10 cellular contexts compared by ENCODE assay signal in genomic region chr3:52128118-52128683, GRCh38. TPM values are rescaled to one million over a fixed set of nuclear protein-coding genes. Genes with fewer than 3 reads are reported as not detected.
A peak's percentile ranks its signal among the peaks of the same experiment; 100 is the strongest.
DNase-seq lines count a peak whose midpoint lies in the region; TF ChIP-seq lines count a peak whose summit lies in the region.
"Had no signal": no experiment of that assay in that cellular context is flagged by ENCODE, and none has a peak within 500 bp of the region (broad histone marks: within the 10 kb centered on the region; RNA-seq: fewer than 3 reads in every experiment).

No MANE protein-coding gene starts in this region.

- H2BK5ac ChIP-seq in H9 (ENCODE audit: insufficient read length, low read length): no peak overlapping the region

- H3K4me3 Mint-ChIP-seq in H9: no peak overlapping the region

- no peaks in the 10 kb centered on the region for H3K79me1 ChIP-seq in H9 (ENCODE audit: insufficient read depth, low read depth, low read length, poor library complexity, severe bottlenecking)

- no peak overlapping the region for H2BK20ac ChIP-seq in H9 (ENCODE audit: low read depth, low read length, poor library complexity, severe bottlenecking)

- no peak overlapping the region for H3K56ac ChIP-seq in H9 (ENCODE audit: insufficient read length, low read depth, low read length)

- no peak overlapping the region for H3K9ac ChIP-seq in H9 (ENCODE audit: extremely low read depth, insufficient read length, low read length)

- no peak overlapping the region for H3K4ac ChIP-seq in H9 (ENCODE audit: low read depth, low read length)

- H4K20me1 ChIP-seq in H9 (ENCODE audit: control insufficient read depth, insufficient read depth, insufficient read length) (no peaks in the 10 kb centered on the region), osteoblast (ENCODE audit: insufficient read depth, low read length) (peaks cover 2% of the 10 kb centered on the region)

- no peak overlapping the region for H2BK120ac ChIP-seq in H9 (ENCODE audit: low read depth, low read length, poor library complexity, severe bottlenecking)

- no peak for TF ChIP-seq POLR2A in sigmoid colon (IDR thresholded peaks at IDR 0.05)

- no peak overlapping the region for H3K23ac ChIP-seq in H9 (ENCODE audit: insufficient read length, low read depth, low read length)

- H4K8ac ChIP-seq in H9 (replicated peaks; ENCODE audit: insufficient read length, low read depth, low read length): no peak overlapping the region

- H4K91ac ChIP-seq in H9 (ENCODE audit: insufficient read length, low read depth, low read length): no peak overlapping the region

- no CpG with 5 or more reads among the region's 7 CpGs for WGBS in H9 (ENCODE audit: extremely low coverage, insufficient read length, low lambda C conversion rate)
- 75 to 87% methylated on average over 7 of the region's 7 CpGs for WGBS in sigmoid colon, 2 donors

- H3K9me3 ChIP-seq in H9 (ENCODE audit: control insufficient read depth, low read depth, low read length) (no peaks in the 10 kb centered on the region), osteoblast (ENCODE audit: low read depth, low read length) (no peaks in the 10 kb centered on the region), tibial artery (no peaks in the 10 kb centered on the region), sigmoid colon (no peaks in the 10 kb centered on the region)

- TF ChIP-seq EP300 in sigmoid colon (IDR thresholded peaks at IDR 0.05): no peak

- DNase-seq in H9 (no peak), RKO (ENCODE audit: low spot score) (peak; percentile 45), epithelial cell of proximal tubule (ENCODE audit: low read depth) (peak; percentile 41), osteoblast (ENCODE audit: insufficient read length, low spot score, missing footprints) (peak; percentile 93), tibial artery (no peak), sigmoid colon (no peak), activated gamma-delta T cell (lab: John Stamatoyannopoulos, UW) (no peak)
- DNase-seq in activated CD4-positive, alpha-beta T cell treated with anti-CD3 and anti-CD28 coated beads, Interleukin-2, amount 50 U/mL, for 4 hours: no peak
- DNase-seq: activated CD4-positive, alpha-beta T cell treated with anti-CD3 and anti-CD28 coated beads, Interleukin-2, amount 50 U/mL, for 48 hours; NCI-H524 treated with DMSO at 0.1 percent for 48 hours had no signal

- no peak overlapping the region for H3K14ac ChIP-seq in H9 (ENCODE audit: insufficient read depth, low read length)

- H2AFZ ChIP-seq in H9 (ENCODE audit: low read length): no peak overlapping the region
- no peak overlapping the region for H2AFZ ChIP-seq in osteoblast (ENCODE audit: low read length)

- H3K4me1 ChIP-seq in H9 (ENCODE audit: insufficient read depth, low read length) (no peaks in the 10 kb centered on the region), osteoblast (ENCODE audit: insufficient read depth, low read length) (peaks cover 12% of the 10 kb centered on the region), tibial artery (no peaks in the 10 kb centered on the region), sigmoid colon (no peaks in the 10 kb centered on the region)

- no peak overlapping the region for H4K5ac ChIP-seq in H9 (ENCODE audit: insufficient read length, low read depth, low read length)

- H3T11ph ChIP-seq in H9 (ENCODE audit: low read length): no peak overlapping the region

- H3K27ac Mint-ChIP-seq in H9: peak overlapping the region in 2 of 3 experiments; percentile 28 to 82; a peak in 2 of 7 replicates

- H3K4me3 ChIP-seq in epithelial cell of proximal tubule (ENCODE audit: low read depth, low read length) (no peak overlapping the region), osteoblast (ENCODE audit: insufficient read depth, low read length) (no peak overlapping the region), tibial artery (no peak overlapping the region), sigmoid colon (no peak overlapping the region)

- intact Hi-C loops in tibial artery (cut with DNase I; ENCODE audit: low total_unique reads) (no loop called here), sigmoid colon (cut with DNase I) (no loop called here)

- no peaks in the 10 kb centered on the region for H3K79me2 ChIP-seq in H9 (ENCODE audit: insufficient read depth, low read length)
- no peaks in the 10 kb centered on the region for H3K79me2 ChIP-seq in osteoblast (ENCODE audit: insufficient read depth, low read length)

- no peak overlapping the region for H2BK15ac ChIP-seq in H9 (ENCODE audit: low read depth, low read length)

- H3K27ac ChIP-seq in H9 (ENCODE audit: insufficient read length, low read depth, low read length): no peak overlapping the region
- H3K27ac ChIP-seq in osteoblast (ENCODE audit: low read depth, low read length): no peak overlapping the region
- H3K27ac ChIP-seq in tibial artery: no peak overlapping the region
- H3K27ac ChIP-seq in sigmoid colon: no peak overlapping the region

- H3K9me3 Mint-ChIP-seq in H9: no peaks in the 10 kb centered on the region

- no peak overlapping the region for H3K18ac ChIP-seq in H9 (ENCODE audit: insufficient read length, low read depth, low read length)

- no peaks in the 10 kb centered on the region for H3K27me3 Mint-ChIP-seq in H9 (ENCODE audit: low read depth)

- peaks cover 4% of the 10 kb centered on the region for H3K36me3 ChIP-seq in osteoblast (ENCODE audit: insufficient read depth, low read length)
- no peaks in the 10 kb centered on the region for H3K36me3 ChIP-seq in tibial artery
- no peaks in the 10 kb centered on the region for H3K36me3 ChIP-seq in sigmoid colon

- H3K4me2 ChIP-seq in H9 (ENCODE audit: insufficient read depth, insufficient read length, low read length) (no peak overlapping the region), osteoblast (ENCODE audit: insufficient read depth, low read length) (no peak overlapping the region)

- TF ChIP-seq CTCF in H9 (conservative IDR thresholded peaks at IDR 0.05) (no peak; the same call in 2 of the 3 replicates), epithelial cell of proximal tubule (conservative IDR thresholded peaks at IDR 0.05; ENCODE audit: low read depth, low read length) (peak; percentile 22), osteoblast (IDR thresholded peaks at IDR 0.05; ENCODE audit: extremely low read depth, low read depth, low read length) (no peak), tibial artery (IDR thresholded peaks at IDR 0.05) (no peak), sigmoid colon (IDR thresholded peaks at IDR 0.05) (no peak)

- H2AK5ac ChIP-seq in H9 (ENCODE audit: insufficient read length, low read length): no peak overlapping the region

- no peaks in the 10 kb centered on the region for H3K23me2 ChIP-seq in H9 (ENCODE audit: insufficient read length, low read depth, low read length, poor library complexity, severe bottlenecking)

- H3K4me1 Mint-ChIP-seq in H9: peaks cover 0 to 3% of the 10 kb centered on the region in 2 experiments; a peak in 2 of 4 replicates

- H3K27me3 ChIP-seq in H9 (ENCODE audit: insufficient read depth, low read length) (no peaks in the 10 kb centered on the region), osteoblast (ENCODE audit: insufficient read depth, low read length) (no peaks in the 10 kb centered on the region), tibial artery (no peaks in the 10 kb centered on the region), sigmoid colon (no peaks in the 10 kb centered on the region)

- peaks cover 10 to 47% (median 43%) of the 10 kb centered on the region in 3 experiments; a peak in 6 of 7 replicates for H3K36me3 Mint-ChIP-seq in H9 (ENCODE audit: insufficient read depth in 1 of 3, low read depth in 3 of 3)

- no peak overlapping the region for H2BK12ac ChIP-seq in H9 (ENCODE audit: insufficient read length, low read depth, low read length)

RNA-seq across cellular contexts. Expression of gene POC1A, which starts 26.0 kb away (rescaled TPM):
- total RNA-seq in H9 (2021): 29.0 and 29.3 TPM in 2 replicates
- total RNA-seq in epithelial cell of proximal tubule: 15.7 and 35.6 TPM in 2 replicates
- 1.8 and 3.2 TPM in 2 replicates for total RNA-seq in osteoblast
- total RNA-seq in sigmoid colon: 1 to 10 TPM in 3 of 4 donors, under 1 TPM in 1; 0.66 to 1.7 (median 1.2) TPM
- 10 to 100 TPM in 1 of 3 donors, 1 to 10 TPM in 2; 3.6 to 15.8 (median 7.6) TPM for polyA plus RNA-seq in sigmoid colon

Comparison
In these comparisons a context has a peak if more than half of its experiments do, and no peak if none do; other contexts are left out.
1. DNase-seq: peak in RKO (single experiment), epithelial cell of proximal tubule (single experiment) and osteoblast (single experiment); none in H9 (single experiment), activated CD4-positive, alpha-beta T cell treated with anti-CD3 and anti-CD28 coated beads, Interleukin-2, amount 50 U/mL, for 4 hours (0 of 2), tibial artery (0 of 2), sigmoid colon (single experiment) and activated gamma-delta T cell (single experiment).